In genomic region chr14:76710093-76711010, GRCh38 we compare ENCODE assay signal across 8 cellular contexts. TPM values are rescaled to one million over a fixed set of nuclear protein-coding genes. Genes with fewer than 3 reads are reported as not detected.
DNase-seq lines count a peak whose midpoint lies in the region; ATAC-seq lines count a peak whose summit lies in the region.

No MANE protein-coding gene starts in this region.

- 32% methylated on average over 8 of the region's 12 CpGs for WGBS in mesenchymal stem cell

- H3K79me1 ChIP-seq in mesenchymal stem cell (replicated peaks; ENCODE audit: low read length, poor library complexity, severe bottlenecking) = no peaks in the 10 kb centered on the region

- H3K9ac ChIP-seq in mesenchymal stem cell (ENCODE audit: low read length) = no peak overlapping the region

- no peak overlapping the region for H2BK15ac ChIP-seq in mesenchymal stem cell (ENCODE audit: low read depth, poor library complexity, severe bottlenecking)

- ATAC-seq in HG02623 (IDR thresholded peaks at IDR 0.05; ENCODE audit: unreplicated experiment) = no peak
- no peak for ATAC-seq in HG03442 (IDR thresholded peaks at IDR 0.05; ENCODE audit: unreplicated experiment)

- H2BK120ac ChIP-seq in mesenchymal stem cell (ENCODE audit: low read depth, low read length) = no peak overlapping the region

- H2AK5ac ChIP-seq in mesenchymal stem cell (ENCODE audit: low read length, severe bottlenecking) = no peak overlapping the region

- no peak overlapping the region for H3K4me2 ChIP-seq in mesenchymal stem cell (ENCODE audit: low read length, poor library complexity, severe bottlenecking)

- no peak overlapping the region for H3K23ac ChIP-seq in mesenchymal stem cell (ENCODE audit: low read length in 2 of 2)

- no peak overlapping the region for H2BK12ac ChIP-seq in mesenchymal stem cell (ENCODE audit: low read length in 2 of 2)

- no peak overlapping the region for H4K8ac ChIP-seq in mesenchymal stem cell (ENCODE audit: low read length)

- no peak overlapping the region for H3K27ac ChIP-seq in mesenchymal stem cell (ENCODE audit: low read length, poor library complexity, severe bottlenecking)

- no peak overlapping the region for H2AFZ ChIP-seq in mesenchymal stem cell (ENCODE audit: low read depth, low read length)

- H3K36me3 ChIP-seq in mesenchymal stem cell (ENCODE audit: control insufficient read depth in 1 of 2, insufficient read depth in 2 of 2, low read depth in 1 of 2, low read length in 2 of 2) = no peaks in the 10 kb centered on the region

- no peak overlapping the region for H3K4me3 ChIP-seq in mesenchymal stem cell (ENCODE audit: insufficient read depth in 1 of 2, low read depth in 1 of 2, low read length in 2 of 2)

- no peaks in the 10 kb centered on the region for H3K4me1 ChIP-seq in mesenchymal stem cell (ENCODE audit: control insufficient read depth, insufficient read depth, low read depth, low read length)

- no peak overlapping the region for H4K91ac ChIP-seq in mesenchymal stem cell (ENCODE audit: low read length)

- H2BK5ac ChIP-seq in mesenchymal stem cell (ENCODE audit: low read depth, low read length, poor library complexity, severe bottlenecking) = no peak overlapping the region

- H3K4ac ChIP-seq in mesenchymal stem cell (ENCODE audit: low read depth in 1 of 2, low read length in 2 of 2) = no peak overlapping the region

- no peak overlapping the region for H3K18ac ChIP-seq in mesenchymal stem cell (ENCODE audit: low read depth in 1 of 2, low read length in 2 of 2)

- DNase-seq in activated CD8-positive, alpha-beta memory T cell treated with anti-CD3 and anti-CD28 coated beads for 24 hours = peak; percentile 49
- DNase-seq in activated CD8-positive, alpha-beta memory T cell treated with anti-CD3 and anti-CD28 coated beads, Interleukin-2, amount 50 U/mL, for 4 hours = no peak
- DNase-seq in LHCN-M2 (ENCODE audit: low read depth) (peak; percentile 37), RPMI8226 (peak; percentile 38), mesenchymal stem cell (peak; percentile 57)
- DNase-seq in effector CD4-positive, alpha-beta T cell = peak; percentile 14

- H3K14ac ChIP-seq in mesenchymal stem cell (ENCODE audit: low read length in 2 of 2) = no peak overlapping the region

- H3K27me3 ChIP-seq in mesenchymal stem cell (ENCODE audit: control insufficient read depth in 1 of 2, insufficient read depth in 1 of 2, low read length in 2 of 2) = peaks cover 0 to 13% of the 10 kb centered on the region in 2 experiments

- H3K9me3 ChIP-seq in mesenchymal stem cell (ENCODE audit: control insufficient read depth, low read length) = no peaks in the 10 kb centered on the region

RNA-seq across cellular contexts. Expression of gene VASH1, which starts 50.9 kb away (rescaled TPM):
- 0.90 and 1.8 TPM in 2 replicates for total RNA-seq in LHCN-M2 (2014; rRNA removed)
- polyA plus RNA-seq in LHCN-M2 (2012) = 2.2 TPM
- polyA plus RNA-seq in mesenchymal stem cell (2013, experiment 1 of 2) = 22.2 TPM
- 21.4 TPM for polyA plus RNA-seq in mesenchymal stem cell (2013, experiment 2 of 2)
